8 cellular contexts compared by ENCODE assay signal in the genomic region with DNA sequence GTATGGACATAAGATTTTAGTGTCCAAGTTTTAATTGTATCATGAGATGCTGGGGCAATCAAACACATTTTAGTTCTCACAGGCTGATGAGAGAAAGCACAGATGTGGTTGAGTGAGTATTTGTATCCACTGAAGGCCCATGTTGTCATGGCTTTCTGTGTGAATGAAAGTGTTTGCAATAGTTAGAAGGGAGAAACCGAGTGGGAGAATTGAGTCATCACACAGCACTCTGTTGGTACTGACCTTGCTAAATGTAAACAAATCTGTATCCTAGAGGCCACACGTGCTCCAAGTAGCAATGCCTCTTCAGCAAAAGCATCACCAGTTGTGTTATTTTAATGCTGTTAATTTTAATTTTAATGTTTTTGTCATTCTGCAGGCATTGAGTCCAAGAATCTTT.
DNase-seq lines count a peak whose midpoint lies in the region; ATAC-seq and TF ChIP-seq lines count a peak whose summit lies in the region.

No MANE protein-coding gene starts in this region.

- peaks cover 18% of the 10 kb centered on the region for H3K27me3 Mint-ChIP-seq in Calu3 (ENCODE audit: unreplicated experiment)

- H3K27ac Mint-ChIP-seq in Calu3 (ENCODE audit: unreplicated experiment) = no peak overlapping the region

- TF ChIP-seq CTCF in Calu3 (IDR thresholded peaks at IDR 0.05; ENCODE audit: unreplicated experiment) = no peak

- no peaks in the 10 kb centered on the region for H3K36me3 Mint-ChIP-seq in Calu3 (ENCODE audit: insufficient read depth, unreplicated experiment)

- no peaks in the 10 kb centered on the region for H3K27me3 ChIP-seq in MG63

- DNase-seq in MG63 = peak; percentile 50
- DNase-seq in kidney tubule cell (ENCODE audit: low spot score) = peak; percentile 88
- no peak for DNase-seq in NCI-H1694 (lab: John Stamatoyannopoulos, UW)
- DNase-seq in Calu3 = no peak
- DNase-seq in cerebellar cortex (ENCODE audit: low spot score) = no peak
- no peak for DNase-seq in Right ventricle myocardium superior

- no peaks in the 10 kb centered on the region for H3K9me3 ChIP-seq in MG63

- no peaks in the 10 kb centered on the region for H3K4me1 Mint-ChIP-seq in Calu3 (ENCODE audit: low read depth, unreplicated experiment)

- no peaks in the 10 kb centered on the region for H3K9me3 Mint-ChIP-seq in Calu3 (ENCODE audit: low read depth, unreplicated experiment)

- BruUV-seq in Calu3 (replicated peaks; lab: Mats Ljungman, UMichigan) = no TSS peak

- CTCF ChIA-PET in Calu3 (lab: Charles Lee) = no interaction called here

- ATAC-seq in GM18517 (IDR thresholded peaks at IDR 0.05; ENCODE audit: unreplicated experiment) (peak; percentile 100), GM21717 (IDR thresholded peaks at IDR 0.05; ENCODE audit: unreplicated experiment) (peak; percentile 99), Right ventricle myocardium superior (ENCODE audit: poor library complexity) (no peak)

- H3K36me3 ChIP-seq in MG63 = no peaks in the 10 kb centered on the region

- intact Hi-C loops in Calu3 (cut with micrococcal nuclease; ENCODE audit: unreplicated experiment) = no loop called here
- intact Hi-C loops in Right ventricle myocardium superior (cut with DNase I) = no loop called here

- no peak overlapping the region for H3K4me3 Mint-ChIP-seq in Calu3 (ENCODE audit: low read depth, unreplicated experiment)

- no peak overlapping the region for H3K4me3 ChIP-seq in MG63

Comparison
In these comparisons a context has a peak if more than half of its experiments do, and no peak if none do; other contexts are left out.
1. DNase-seq: peak in MG63 (single experiment) and kidney tubule cell (single experiment); none in NCI-H1694 (single experiment), Calu3 (single experiment), cerebellar cortex (single experiment) and Right ventricle myocardium superior (single experiment).